ENCODE assay signal across 12 cellular contexts in the genomic region with DNA sequence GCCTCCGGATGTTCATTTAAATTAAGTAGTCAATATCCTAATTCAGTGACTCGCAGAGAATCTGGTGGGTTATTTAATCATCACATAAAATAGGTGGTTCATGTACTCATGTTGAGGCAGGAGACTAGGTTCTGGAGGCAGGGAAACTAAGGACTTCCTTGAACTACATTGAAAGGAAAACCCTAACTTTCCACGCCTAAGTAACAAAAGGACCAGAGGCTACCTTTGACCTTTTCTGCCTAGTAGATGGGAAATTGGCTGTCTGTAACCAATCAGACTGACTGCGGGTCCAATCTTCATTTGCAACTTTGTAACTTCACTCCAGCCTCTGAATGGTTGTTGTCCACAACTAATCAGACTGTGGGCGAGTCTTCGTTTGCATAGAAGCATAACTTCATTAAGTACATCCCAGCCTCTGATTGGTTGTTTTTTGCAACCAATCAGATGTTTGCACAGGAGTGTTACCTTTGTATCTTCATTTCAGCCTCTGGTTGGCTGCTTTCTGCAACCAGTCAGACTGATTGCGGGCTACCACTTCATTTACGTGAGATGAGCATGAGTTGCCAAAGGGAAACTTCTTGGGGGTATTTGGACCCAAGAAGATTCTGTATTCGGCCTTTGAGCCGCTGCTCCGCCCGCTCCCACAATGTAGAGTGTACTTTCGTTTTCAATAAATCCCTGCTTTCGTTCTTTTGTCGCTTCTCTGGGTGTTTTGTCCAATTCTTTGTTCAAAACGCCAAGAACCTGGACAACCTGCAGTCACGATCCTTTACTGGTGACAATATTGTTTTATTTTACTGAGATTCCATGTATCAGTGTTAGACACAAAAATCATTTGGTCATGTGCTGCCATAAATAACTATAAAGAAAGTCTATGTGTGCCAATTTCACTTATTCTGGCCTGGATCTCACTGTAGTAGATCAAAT. TPM values are rescaled to one million over a fixed set of nuclear protein-coding genes. Genes with fewer than 3 reads are reported as not detected.
DNase-seq lines count a peak whose midpoint lies in the region; ATAC-seq and TF ChIP-seq lines count a peak whose summit lies in the region.
"Had no signal": no experiment of that assay in that cellular context is flagged by ENCODE, and none has a peak within 500 bp of the region (broad histone marks: within the 10 kb centered on the region; RNA-seq: fewer than 3 reads in every experiment).

No MANE protein-coding gene starts in this region.

- TF ChIP-seq CTCF in KMS-11 (conservative IDR thresholded peaks at IDR 0.05; ENCODE audit: low read depth, low read length), result no peak
- TF ChIP-seq CTCF in ascending aorta (IDR thresholded peaks at IDR 0.05), result no peak
- TF ChIP-seq CTCF in dorsolateral prefrontal cortex (IDR thresholded peaks at IDR 0.05 in 54 of 56, conservative IDR thresholded peaks at IDR 0.05 in 2 of 56; ENCODE audit: low read depth in 1 of 56, partially characterized antibody in 56 of 56), result no peak

- H3K4me2 ChIP-seq in KMS-11, result peak overlapping the region; percentile 96

- no peaks in the 10 kb centered on the region for H3K27me3 Mint-ChIP-seq in CD4-positive, alpha-beta memory T cell
- peaks cover 6 to 10% of the 10 kb centered on the region in 2 donors for H3K27me3 Mint-ChIP-seq in natural killer cell treated with Interleukin-12 subunit alpha and Interleukin-12 subunit beta and Interleukin-15 and Interleukin-18, amount 100 ng/mL, for 72 hours

- no peak overlapping the region; the same call in 1 of the 2 replicates for H3K9ac ChIP-seq in KMS-11

- H3K4me3 Mint-ChIP-seq in CD4-positive, alpha-beta memory T cell, result peak overlapping the region in 5 of 8 donors; percentile 1 to 86 (median 43)
- peak overlapping the region; percentile 25 for H3K4me3 Mint-ChIP-seq in natural killer cell treated with Interleukin-12 subunit alpha and Interleukin-12 subunit beta and Interleukin-15 and Interleukin-18, amount 100 ng/mL, for 72 hours

- POLR2A ChIA-PET in CD4-positive, alpha-beta memory T cell (lab: Charles Lee; ENCODE audit: partially characterized antibody), result no interaction called here

- no peak overlapping the region for H2AFZ ChIP-seq in KMS-11 (ENCODE audit: low read depth)

- no peaks in the 10 kb centered on the region for H3K27me3 ChIP-seq in CD4-positive, alpha-beta memory T cell (ENCODE audit: insufficient read depth, low read length)
- H3K27me3 ChIP-seq in KMS-11 (ENCODE audit: insufficient read depth, low read depth) (no peaks in the 10 kb centered on the region), ascending aorta (no peaks in the 10 kb centered on the region), dorsolateral prefrontal cortex (no peaks in the 10 kb centered on the region)

- no peak overlapping the region for H3K27ac ChIP-seq in CD4-positive, alpha-beta memory T cell (ENCODE audit: low read depth, low read length)
- H3K27ac ChIP-seq in KMS-11, result 0 out of 2 replicates have a peak overlapping the region, but pooled peaks have one; percentile 1
- peak overlapping the region; percentile 99 to 100 for H3K27ac ChIP-seq in ascending aorta
- no peak overlapping the region for H3K27ac ChIP-seq in dorsolateral prefrontal cortex

- H3K36me3 Mint-ChIP-seq in CD4-positive, alpha-beta memory T cell, result peaks cover 0 to 4% of the 10 kb centered on the region in 2 donors
- no peaks in the 10 kb centered on the region for H3K36me3 Mint-ChIP-seq in natural killer cell treated with Interleukin-12 subunit alpha and Interleukin-12 subunit beta and Interleukin-15 and Interleukin-18, amount 100 ng/mL, for 72 hours

- H3K79me2 ChIP-seq in KMS-11 (ENCODE audit: insufficient read depth, low read depth), result peaks cover 5% of the 10 kb centered on the region; the same call in 1 of the 2 replicates

- H3K9me3 Mint-ChIP-seq in CD4-positive, alpha-beta memory T cell, result no peaks in the 10 kb centered on the region
- no peaks in the 10 kb centered on the region for H3K9me3 Mint-ChIP-seq in natural killer cell treated with Interleukin-12 subunit alpha and Interleukin-12 subunit beta and Interleukin-15 and Interleukin-18, amount 100 ng/mL, for 72 hours
- H3K9me3 Mint-ChIP-seq: stimulated activated naive CD8-positive, alpha-beta T cell treated with anti-CD3 and anti-CD28 coated beads, Interleukin-15, amount 100 ng/mL, for 72 hours had no signal

- H3K27ac Mint-ChIP-seq in CD4-positive, alpha-beta memory T cell, result peak overlapping the region in 1 of 7 donors; percentile 86
- H3K27ac Mint-ChIP-seq in natural killer cell treated with Interleukin-12 subunit alpha and Interleukin-12 subunit beta and Interleukin-15 and Interleukin-18, amount 100 ng/mL, for 72 hours, result no peak overlapping the region

- H3K36me3 ChIP-seq in CD4-positive, alpha-beta memory T cell (ENCODE audit: insufficient read depth, low read length), result no peaks in the 10 kb centered on the region
- H3K36me3 ChIP-seq in KMS-11 (ENCODE audit: insufficient read depth) (no peaks in the 10 kb centered on the region), ascending aorta (no peaks in the 10 kb centered on the region)

- no peak for DNase-seq in CD4-positive, alpha-beta memory T cell
- DNase-seq in ascending aorta (ENCODE audit: low spot score in 2 of 2) (no peak), NCI-H446 treated with DMSO at 0.1 percent for 48 hours (lab: John Stamatoyannopoulos, UW) (no peak), dorsolateral prefrontal cortex (no peak)
- no peak for DNase-seq in natural killer cell treated with Interleukin-12 subunit alpha and Interleukin-12 subunit beta and Interleukin-15 and Interleukin-18, amount 100 ng/mL, for 72 hours (ENCODE audit: low spot score)
- DNase-seq: NCI-H1092; stimulated activated CD4-positive, alpha-beta T cell treated with anti-CD3 and anti-CD28 coated beads, Interleukin-4, amount 100 ng/mL, for 24 hours; stimulated activated naive CD8-positive, alpha-beta T cell treated with anti-CD3 and anti-CD28 coated beads, Interleukin-15, amount 100 ng/mL, for 72 hours had no signal

- intact Hi-C loops in CD4-positive, alpha-beta memory T cell (cut with micrococcal nuclease), result loop anchor here (5.0 kb wide), 1 partner anchor 739 kb away; a partner anchor contains a TSS
- intact Hi-C loops in ascending aorta (cut with DNase I), result no loop called here
- intact Hi-C loops in dorsolateral prefrontal cortex (cut with DNase I), result loop anchor here in 1 of 2 donors (5.0 kb wide), 1 partner anchor 89 kb away; a partner anchor contains a TSS

- H3K4me1 Mint-ChIP-seq in CD4-positive, alpha-beta memory T cell, result peaks cover 15 to 32% (median 24%) of the 10 kb centered on the region in 4 donors
- H3K4me1 Mint-ChIP-seq in natural killer cell treated with Interleukin-12 subunit alpha and Interleukin-12 subunit beta and Interleukin-15 and Interleukin-18, amount 100 ng/mL, for 72 hours (ENCODE audit: low read depth in 2 of 2), result peaks cover 21 to 25% of the 10 kb centered on the region in 2 donors

- H3K9me3 ChIP-seq in CD4-positive, alpha-beta memory T cell (ENCODE audit: control insufficient read depth in 1 of 2, low read length in 2 of 2), result no peaks in the 10 kb centered on the region
- H3K9me3 ChIP-seq in ascending aorta, result no peaks in the 10 kb centered on the region

- H3K4me1 ChIP-seq in CD4-positive, alpha-beta memory T cell (ENCODE audit: insufficient read depth, low read length), result peaks cover 26% of the 10 kb centered on the region
- H3K4me1 ChIP-seq in KMS-11 (ENCODE audit: low read depth, poor library complexity, severe bottlenecking) (peaks cover 36% of the 10 kb centered on the region), ascending aorta (peaks cover 4 to 18% of the 10 kb centered on the region in 2 donors)

- H3K4me3 ChIP-seq in CD4-positive, alpha-beta memory T cell (ENCODE audit: low read length in 2 of 2), result no peak overlapping the region
- H3K4me3 ChIP-seq in KMS-11 (IDR thresholded peaks at IDR 0.05; ENCODE audit: insufficient read depth, low read depth, low read length), result no peak overlapping the region
- peak overlapping the region in 1 of 2 donors; percentile 96 for H3K4me3 ChIP-seq in ascending aorta
- H3K4me3 ChIP-seq in dorsolateral prefrontal cortex, result peak overlapping the region in 2 of 59 donors; percentile 80 to 95

- H4K20me1 ChIP-seq in KMS-11 (ENCODE audit: insufficient read depth), result no peaks in the 10 kb centered on the region

- CTCF ChIA-PET in CD4-positive, alpha-beta memory T cell (lab: Charles Lee; ENCODE audit: partially characterized antibody), result interaction anchor here (1.1 kb wide), 1 partner anchor 37 kb away, joined by 3 read pairs; no protein-coding TSS in a partner anchor

- ATAC-seq in natural killer cell treated with Interleukin-12 subunit alpha and Interleukin-12 subunit beta and Interleukin-15 and Interleukin-18, amount 100 ng/mL, for 72 hours, result no peak
- ATAC-seq in GM19463 (IDR thresholded peaks at IDR 0.05; ENCODE audit: unreplicated experiment) (no peak), GM19023 (IDR thresholded peaks at IDR 0.05; ENCODE audit: unreplicated experiment) (no peak)
- ATAC-seq: activated CD4-positive, CD25-positive, alpha-beta regulatory T cell treated with anti-CD3 and anti-CD28 coated beads, Interleukin-2, amount 50 U/mL, for 24 hours; stimulated activated naive CD8-positive, alpha-beta T cell treated with anti-CD3 and anti-CD28 coated beads, Interleukin-15, amount 100 ng/mL, for 72 hours had no signal

RNA-seq across cellular contexts. Expression of a gene that starts 1.7 kb away (rescaled TPM):
- total RNA-seq in CD4-positive, alpha-beta memory T cell, result 1 to 10 TPM; 3.8 to 4.0 TPM
- polyA plus RNA-seq in CD4-positive, alpha-beta memory T cell, result 1 to 10 TPM; 4.0 to 6.6 TPM
- total RNA-seq in ascending aorta (19.2 TPM), dorsolateral prefrontal cortex (10 to 100 TPM; 22.9 to 64.1 (median 42.7) TPM)
- 1 to 10 TPM; 7.6 to 9.8 TPM for total RNA-seq in natural killer cell treated with Interleukin-12 subunit alpha and Interleukin-12 subunit beta and Interleukin-15 and Interleukin-18, amount 100 ng/mL, for 72 hours

Comparison
In these comparisons a context has a peak if more than half of its experiments do, and no peak if none do; other contexts are left out.
1. H3K27ac ChIP-seq: peak in KMS-11 (single experiment) and ascending aorta (2 of 2); none in CD4-positive, alpha-beta memory T cell (single experiment) and dorsolateral prefrontal cortex (0 of 59).